In the genomic region with DNA sequence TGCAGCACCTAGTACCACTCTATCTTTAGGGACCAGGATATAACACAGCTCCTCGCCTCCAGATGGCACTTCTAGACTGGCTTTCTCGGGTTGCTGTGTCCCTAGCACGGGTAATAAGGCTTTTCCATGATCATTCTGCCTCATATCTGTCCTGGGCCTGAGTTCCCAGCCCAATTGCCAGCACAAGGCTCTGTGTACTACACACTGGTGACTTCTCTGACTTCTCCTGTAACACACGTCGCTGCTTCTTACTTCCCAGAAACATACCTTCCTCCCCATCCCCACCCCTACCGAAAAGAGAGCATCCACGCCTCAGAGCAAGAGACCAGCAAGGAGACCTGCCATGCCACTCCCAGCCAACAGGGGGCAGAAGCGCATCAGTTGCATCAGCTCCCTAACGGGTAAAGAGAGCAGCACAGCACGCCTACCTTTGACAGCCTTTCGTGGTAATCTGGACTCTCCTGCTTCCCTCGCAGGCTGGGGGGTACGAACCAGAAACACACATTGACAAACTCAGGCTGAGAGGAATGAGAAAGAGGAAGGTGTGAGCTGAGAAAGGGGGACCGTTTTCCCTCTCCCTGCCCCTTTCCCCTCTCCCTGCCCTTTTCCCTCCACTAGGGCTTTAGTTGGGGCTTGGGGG, we compare ENCODE assay signal across 8 cellular contexts. TPM values are rescaled to one million over a fixed set of nuclear protein-coding genes. Genes with fewer than 3 reads are reported as not detected.
DNase-seq lines count a peak whose midpoint lies in the region; ATAC-seq and TF ChIP-seq lines count a peak whose summit lies in the region.

No MANE protein-coding gene starts in this region.

- DNase-seq in GM12865 (ENCODE audit: low read depth), result peak; percentile 91
- DNase-seq in NCI-H2227 (lab: John Stamatoyannopoulos, UW; ENCODE audit: unreplicated experiment), result peak; percentile 63
- peak; percentile 93 for DNase-seq in WERI-Rb-1
- peak; percentile 85 for DNase-seq in MCF 10A (ENCODE audit: unreplicated experiment)
- peak; percentile 81 for DNase-seq in inferior parietal cortex (ENCODE audit: extremely low spot score)
- DNase-seq in stimulated activated CD4-positive, alpha-beta T cell treated with anti-CD3 and anti-CD28 coated beads, Interleukin-1b, Interleukin-23, amount 100 ng/mL, for 1 hour (ENCODE audit: low read depth in 2 of 2), result peak; percentile 80 to 88

- POLR2A ChIA-PET in MCF 10A (lab: Yijun Ruan, JAX), result interaction anchor here (0.6 to 2.9 kb wide), 6 partner anchors 20 to 140 kb away, joined by 3 to 11 read pairs (median 4); a partner anchor contains a TSS

- peak; percentile 89 for ATAC-seq in HG03064 (IDR thresholded peaks at IDR 0.05; ENCODE audit: low read depth, unreplicated experiment)
- ATAC-seq in GM18858 (IDR thresholded peaks at IDR 0.05; ENCODE audit: unreplicated experiment), result no peak

- intact Hi-C loops in MCF 10A (cut with micrococcal nuclease), result loop anchor here (1.0 kb wide), 2 partner anchors 31 to 128 kb away; no protein-coding TSS in a partner anchor

- H3K27ac ChIP-seq in WERI-Rb-1, result peak overlapping the region; percentile 61

- no peak overlapping the region for H3K4me3 Mint-ChIP-seq in MCF 10A (ENCODE audit: unreplicated experiment)

- no peaks in the 10 kb centered on the region for H3K36me3 ChIP-seq in WERI-Rb-1

- H3K27me3 ChIP-seq in WERI-Rb-1 (ENCODE audit: insufficient read depth, low read depth, severe bottlenecking), result no peaks in the 10 kb centered on the region

- no peaks in the 10 kb centered on the region for H3K9me3 ChIP-seq in WERI-Rb-1 (ENCODE audit: severe bottlenecking)

- TF ChIP-seq CTCF in GM12865 (IDR thresholded peaks at IDR 0.05; ENCODE audit: insufficient read depth, low read depth, low read length, missing control alignments), result peak; percentile 100
- TF ChIP-seq CTCF in WERI-Rb-1 (IDR thresholded peaks at IDR 0.05; ENCODE audit: low read depth, low read length), result peak; percentile 99
- TF ChIP-seq CTCF in MCF 10A (IDR thresholded peaks at IDR 0.05; ENCODE audit: unreplicated experiment), result peak; percentile 94

- H3K36me3 Mint-ChIP-seq in MCF 10A (ENCODE audit: insufficient read depth, unreplicated experiment), result peaks cover 7% of the 10 kb centered on the region

- H3K4me1 Mint-ChIP-seq in MCF 10A (ENCODE audit: insufficient read depth, unreplicated experiment), result peaks cover 8% of the 10 kb centered on the region

- H3K9me3 Mint-ChIP-seq in MCF 10A (ENCODE audit: unreplicated experiment), result no peaks in the 10 kb centered on the region

- no peak overlapping the region for H3K27ac Mint-ChIP-seq in MCF 10A (ENCODE audit: low read depth, unreplicated experiment)

- no peak overlapping the region for H3K4me3 ChIP-seq in GM12865 (ENCODE audit: low read depth, low read length)
- peak overlapping the region; percentile 19 for H3K4me3 ChIP-seq in WERI-Rb-1 (ENCODE audit: low read depth, low read length)

- CTCF ChIA-PET in MCF 10A (lab: Yijun Ruan, JAX), result interaction anchor here (0.6 to 4.6 kb wide), 51 partner anchors 8 to 1015 kb away, joined by 3 to 54 read pairs (median 3); a partner anchor contains a TSS

- no peaks in the 10 kb centered on the region for H3K27me3 Mint-ChIP-seq in MCF 10A (ENCODE audit: insufficient read depth, unreplicated experiment)

- BruUV-seq in MCF 10A (replicated peaks; lab: Mats Ljungman, UMichigan), result no TSS peak

RNA-seq across cellular contexts. Expression of a gene that starts 21.2 kb away (rescaled TPM):
- total RNA-seq in MCF 10A (2022), result 34.9 and 36.2 TPM in 2 replicates

RNA-seq across cellular contexts. Expression of a gene that starts 21.4 kb away (rescaled TPM):
- 22.7 and 30.8 TPM in 2 replicates for total RNA-seq in MCF 10A (2022)

RNA-seq across cellular contexts. Expression of a gene that starts 47.7 kb away (rescaled TPM):
- total RNA-seq in MCF 10A (2022), result 1.0 and 1.1 TPM in 2 replicates

RNA-seq across cellular contexts. Expression of a gene that starts 56.0 kb away (rescaled TPM):
- not detected in 2 replicates for total RNA-seq in MCF 10A (2022)
